In the genomic region with DNA sequence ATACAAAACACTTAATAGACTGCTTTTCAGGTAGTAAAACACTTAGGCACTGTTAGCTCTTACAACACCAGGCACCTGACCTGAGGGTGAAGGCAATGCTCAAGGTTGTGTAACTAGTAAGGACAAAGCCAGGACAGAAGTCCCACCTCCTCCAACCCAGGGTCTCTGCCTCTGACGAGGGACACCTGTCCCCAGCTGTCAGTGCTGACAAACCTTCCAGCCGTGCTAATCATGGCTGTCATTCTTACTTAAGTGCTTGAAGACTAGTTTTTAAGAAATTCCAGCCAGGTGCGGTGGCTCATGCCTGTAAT, we compare ENCODE assay signal across 14 cellular contexts.
DNase-seq lines count a peak whose midpoint lies in the region; ATAC-seq and TF ChIP-seq lines count a peak whose summit lies in the region.
"Had no signal": no experiment of that assay in that cellular context is flagged by ENCODE, and none has a peak within 500 bp of the region (broad histone marks: within the 10 kb centered on the region; RNA-seq: fewer than 3 reads in every experiment).

No MANE protein-coding gene starts in this region.

- H3K4me1 ChIP-seq in DND-41 (ENCODE audit: insufficient read depth, low read length): peaks cover 4% of the 10 kb centered on the region; the same call in 1 of the 2 replicates
- H3K4me1 ChIP-seq: A549, BLaER1, SJCRH30 had no signal

- no peak overlapping the region for H3K4me2 ChIP-seq in DND-41 (ENCODE audit: insufficient read depth, low read length)
- H3K4me2 ChIP-seq: A549, BLaER1 had no signal

- no peaks in the 10 kb centered on the region for H3K79me2 ChIP-seq in DND-41 (ENCODE audit: insufficient read depth, low read length)

- no peak for ATAC-seq in DND-41 (ENCODE audit: insufficient read depth, low read depth)
- no peak for ATAC-seq in stimulated activated naive B cell treated with anti-CD40 and anti-IgM and Interleukin-4, amounts not matched to agents 10 μg/mL and 1 μg/mL and 100 μg/mL, for 72 hours (replicated peaks)
- ATAC-seq in HG03457 (IDR thresholded peaks at IDR 0.05; ENCODE audit: unreplicated experiment): no peak

- DNase-seq in DND-41 (no peak), NCI-H524 (lab: John Stamatoyannopoulos, UW) (peak; percentile 42 to 78), islet precursor cell (peak; percentile 75), GM10266 (ENCODE audit: extremely low spot score) (no peak)
- no peak for DNase-seq in stimulated activated naive B cell treated with anti-CD40 and anti-IgM and Interleukin-4, amounts not matched to agents 10 μg/mL and 1 μg/mL and 100 μg/mL, for 72 hours
- no peak for DNase-seq in activated naive CD4-positive, alpha-beta T cell treated with Interleukin-2 at 50 U/mL for 16 hours
- DNase-seq: NCI-H1417 treated with DMSO at 0.1 percent for 48 hours, NCI-H2029 had no signal

- H3K4me3 Mint-ChIP-seq in stimulated activated naive B cell treated with anti-CD40 and anti-IgM and Interleukin-4, amounts not matched to agents 10 μg/mL and 1 μg/mL and 100 μg/mL, for 72 hours: no peak overlapping the region
- H3K4me3 Mint-ChIP-seq: CD8-positive, alpha-beta T cell; HFFc6 had no signal

- peak overlapping the region; percentile 56 for H2AFZ ChIP-seq in DND-41 (ENCODE audit: low read depth, low read length)

- no peaks in the 10 kb centered on the region for H3K36me3 Mint-ChIP-seq in stimulated activated naive B cell treated with anti-CD40 and anti-IgM and Interleukin-4, amounts not matched to agents 10 μg/mL and 1 μg/mL and 100 μg/mL, for 72 hours
- H3K36me3 Mint-ChIP-seq: CD8-positive, alpha-beta T cell had no signal

- H3K27ac Mint-ChIP-seq in stimulated activated naive B cell treated with anti-CD40 and anti-IgM and Interleukin-4, amounts not matched to agents 10 μg/mL and 1 μg/mL and 100 μg/mL, for 72 hours: peak overlapping the region; percentile 56
- H3K27ac Mint-ChIP-seq: CD8-positive, alpha-beta T cell; HFFc6 had no signal

- H3K27ac ChIP-seq in DND-41 (ENCODE audit: low read length): peak overlapping the region; percentile 32; the same call in 1 of the 2 replicates
- H3K27ac ChIP-seq: A549, BLaER1, SJCRH30 had no signal

- no peaks in the 10 kb centered on the region for H3K9me3 ChIP-seq in DND-41 (ENCODE audit: insufficient read depth, low read length, severe bottlenecking)
- H3K9me3 ChIP-seq: A549, BLaER1, SJCRH30 had no signal

- H4K20me1 ChIP-seq in DND-41 (ENCODE audit: insufficient read depth, low read length): no peaks in the 10 kb centered on the region
- H4K20me1 ChIP-seq: BLaER1 had no signal

- H3K36me3 ChIP-seq in DND-41 (ENCODE audit: insufficient read depth, low read length): no peaks in the 10 kb centered on the region
- H3K36me3 ChIP-seq: BLaER1, SJCRH30 had no signal

- peaks cover 19 to 29% of the 10 kb centered on the region in 2 donors for H3K4me1 Mint-ChIP-seq in stimulated activated naive B cell treated with anti-CD40 and anti-IgM and Interleukin-4, amounts not matched to agents 10 μg/mL and 1 μg/mL and 100 μg/mL, for 72 hours

- H3K4me3 ChIP-seq in DND-41 (ENCODE audit: low read depth in 1 of 2, low read length in 2 of 2): no peak overlapping the region
- H3K4me3 ChIP-seq: A549, BLaER1, SJCRH30 had no signal

- no peaks in the 10 kb centered on the region for H3K27me3 ChIP-seq in DND-41 (ENCODE audit: insufficient read depth, low read length, poor library complexity)
- H3K27me3 ChIP-seq: BLaER1, SJCRH30 had no signal

- H3K9me3 Mint-ChIP-seq in stimulated activated naive B cell treated with anti-CD40 and anti-IgM and Interleukin-4, amounts not matched to agents 10 μg/mL and 1 μg/mL and 100 μg/mL, for 72 hours: no peaks in the 10 kb centered on the region
- H3K9me3 Mint-ChIP-seq: CD8-positive, alpha-beta T cell; HFFc6 had no signal

- TF ChIP-seq CTCF in DND-41 (IDR thresholded peaks at IDR 0.05; ENCODE audit: borderline replicate concordance, extremely low read depth, low read length, poor library complexity, severe bottlenecking) (no peak), GM10266 (IDR thresholded peaks at IDR 0.05; ENCODE audit: control insufficient read depth, insufficient read depth, low read depth, missing control alignments) (no peak)

- H3K9ac ChIP-seq in DND-41 (ENCODE audit: low read depth, low read length): no peak overlapping the region
- H3K9ac ChIP-seq: BLaER1 had no signal

- no peaks in the 10 kb centered on the region for H3K27me3 Mint-ChIP-seq in stimulated activated naive B cell treated with anti-CD40 and anti-IgM and Interleukin-4, amounts not matched to agents 10 μg/mL and 1 μg/mL and 100 μg/mL, for 72 hours

Comparison
In these comparisons a context has a peak if more than half of its experiments do, and no peak if none do; other contexts are left out.
1. DNase-seq: peak in NCI-H524 (2 of 2) and islet precursor cell (single experiment); none in DND-41 (single experiment), stimulated activated naive B cell treated with anti-CD40 and anti-IgM and Interleukin-4, amounts not matched to agents 10 μg/mL and 1 μg/mL and 100 μg/mL, for 72 hours (single experiment), activated naive CD4-positive, alpha-beta T cell treated with Interleukin-2 at 50 U/mL for 16 hours (single experiment) and GM10266 (single experiment).